10 cellular contexts compared by ENCODE assay signal in genomic region chr12:80620281-80620680, GRCh38.
"Had no signal": no experiment of that assay in that cellular context is flagged by ENCODE, and none has a peak within 500 bp of the region (broad histone marks: within the 10 kb centered on the region; RNA-seq: fewer than 3 reads in every experiment).

No MANE protein-coding gene starts in this region.

- H3K27me3 Mint-ChIP-seq: IgD-negative memory B cell had no signal

- H3K9me3 Mint-ChIP-seq: GM23338, HFFc6, IgD-negative memory B cell had no signal

- H3K36me3 ChIP-seq: HAP-1 had no signal

- H3K4me3 Mint-ChIP-seq: GM23338, HFFc6, IgD-negative memory B cell had no signal

- ATAC-seq: GM23338, HCT116, HepG2 had no signal

- FAIRE-seq: H1, HepG2 had no signal

- H3K27ac Mint-ChIP-seq: GM23338, HFFc6, IgD-negative memory B cell had no signal

- H3K4me3 ChIP-seq: GM23338, HAP-1 had no signal

- H3K27ac ChIP-seq: HL-60 had no signal

- H3K36me3 Mint-ChIP-seq: IgD-negative memory B cell had no signal

- H3K9me3 ChIP-seq: HAP-1 had no signal

- DNase-seq: H7, HFFc6, KBM-7 had no signal
